Comparison of ENCODE assay signal across 25 cellular contexts in the genomic region with DNA sequence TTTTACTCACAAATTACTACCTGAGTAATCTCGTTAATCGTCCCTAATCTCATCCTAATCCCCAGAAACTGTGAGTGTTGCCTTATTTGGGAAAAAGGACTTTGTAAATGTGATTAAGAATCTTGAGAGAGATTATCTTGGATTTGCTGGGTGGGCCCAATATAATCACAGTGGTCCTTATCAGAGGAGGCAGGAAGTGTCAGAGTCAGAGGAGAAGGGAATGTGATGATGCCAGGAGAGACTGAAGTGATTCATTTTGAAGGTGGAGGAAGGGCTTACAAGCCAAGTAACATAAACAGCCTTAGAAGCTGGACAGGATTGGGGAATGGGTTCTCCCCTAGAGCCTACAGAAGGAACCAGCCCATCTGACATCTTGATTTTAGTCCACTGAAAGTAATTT.
"Had no signal": no experiment of that assay in that cellular context is flagged by ENCODE, and none has a peak within 500 bp of the region (broad histone marks: within the 10 kb centered on the region; RNA-seq: fewer than 3 reads in every experiment).

No MANE protein-coding gene starts in this region.

- H3K9me3 ChIP-seq: MG63 had no signal

- H3K27ac ChIP-seq: KMS-11, SK-N-MC, VCaP had no signal

- H3K9ac ChIP-seq: KMS-11 had no signal

- H3K4me2 ChIP-seq: KMS-11 had no signal

- H3K4me3 ChIP-seq: MG63, SK-N-MC had no signal

- FAIRE-seq: TTC549 had no signal

- H3K36me3 ChIP-seq: MG63 had no signal

- DNase-seq: activated CD4-positive, alpha-beta T cell treated with anti-CD3 and anti-CD28 coated beads for 36 hours; activated CD8-positive, alpha-beta memory T cell treated with anti-CD3 and anti-CD28 coated beads, Interleukin-2, amount 50 U/mL, for 4 hours; activated CD8-positive, alpha-beta T cell treated with anti-CD3 and anti-CD28 coated beads for 36 hours; activated gamma-delta T cell treated with Interleukin-2 at 50 U/mL for 16 hours; activated naive CD4-positive, alpha-beta T cell treated with anti-CD3 and anti-CD28 coated beads, Interleukin-2, amount 10 ng/mL, durations not matched to agents 7 days and 5 days; activated naive CD8-positive, alpha-beta T cell treated with anti-CD3 and anti-CD28 coated beads for 36 hours; activated T-cell treated with anti-CD3 and anti-CD28 coated beads, Interleukin-2, amount 50 U/mL, for 72 hours; aorta; MG63; MV-4-11; NCI-H1105 treated with DMSO at 0.1 percent for 48 hours; NCI-H1436 treated with DMSO at 0.1 percent for 48 hours; NCI-H187; NCI-H2081; NCI-H446; NCI-H524 treated with DMSO at 0.1 percent for 48 hours; NCI-H748 treated with DMSO at 0.1 percent for 48 hours; SIG-M5; T-cell; T-helper 2 cell; T1000 had no signal
